16 cellular contexts compared by ENCODE assay signal in the genomic region with DNA sequence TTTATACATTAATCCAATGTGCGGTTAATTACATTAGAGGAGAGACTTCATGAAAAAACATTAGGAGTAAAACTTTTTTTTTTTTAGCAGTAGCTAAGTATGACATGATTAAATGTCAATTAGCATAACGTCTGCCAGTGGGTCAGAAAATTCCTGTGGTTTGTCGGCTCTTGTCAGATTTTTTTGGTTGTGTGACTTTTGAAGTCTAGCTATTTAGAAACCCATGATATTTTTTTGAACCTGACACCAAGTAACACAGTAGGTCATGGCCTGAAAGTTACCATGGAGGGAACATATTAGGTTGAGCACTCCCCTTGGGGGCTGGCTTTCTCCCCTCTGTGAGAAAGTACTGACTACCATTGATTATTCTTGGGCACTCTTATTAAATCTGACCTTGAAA.
DNase-seq lines count a peak whose midpoint lies in the region; ATAC-seq, FAIRE-seq and TF ChIP-seq lines count a peak whose summit lies in the region.
"Had no signal": no experiment of that assay in that cellular context is flagged by ENCODE, and none has a peak within 500 bp of the region (broad histone marks: within the 10 kb centered on the region; RNA-seq: fewer than 3 reads in every experiment).

No MANE protein-coding gene starts in this region.

- TF ChIP-seq RAD21 in K562 (CRISPR knock-in tag; conservative IDR thresholded peaks at IDR 0.05 in 1 of 2, IDR thresholded peaks at IDR 0.05 in 1 of 2): no peak
- TF ChIP-seq RAD21 in HepG2 (CRISPR knock-in tag; IDR thresholded peaks at IDR 0.05): no peak

- H3K9me3 ChIP-seq in K562 (replicated peaks; ENCODE audit: control insufficient read depth, insufficient read depth, low read depth, low read length) (no peaks in the 10 kb centered on the region), HepG2 (ENCODE audit: low read length) (no peaks in the 10 kb centered on the region), tibial artery (no peaks in the 10 kb centered on the region)
- H3K9me3 ChIP-seq: suprapubic skin had no signal

- TF ChIP-seq POLR2A in K562 (conservative IDR thresholded peaks at IDR 0.05): no peak
- no peak for TF ChIP-seq POLR2A in HepG2 (IDR thresholded peaks at IDR 0.05; ENCODE audit: insufficient read depth in 1 of 2, low read depth in 2 of 2, low read length in 2 of 2)

- H3K4me1 Mint-ChIP-seq in natural killer cell: no peaks in the 10 kb centered on the region
- H3K4me1 Mint-ChIP-seq: CD4-positive, CD25-positive, alpha-beta regulatory T cell; memory B cell had no signal

- no peaks in the 10 kb centered on the region for H3K9me3 Mint-ChIP-seq in natural killer cell
- H3K9me3 Mint-ChIP-seq: CD4-positive, CD25-positive, alpha-beta regulatory T cell; memory B cell had no signal

- H3K79me2 ChIP-seq in K562 (ENCODE audit: control insufficient read depth, insufficient read depth, low read length): peaks cover 19% of the 10 kb centered on the region
- no peaks in the 10 kb centered on the region for H3K79me2 ChIP-seq in HepG2 (ENCODE audit: insufficient read depth, low read length)

- H3K9me1 ChIP-seq in K562 (ENCODE audit: control insufficient read depth, insufficient read depth, low read length): no peaks in the 10 kb centered on the region

- in situ Hi-C loops in K562 (cut with MboI) (no loop called here), HepG2 (cut with HindIII; ENCODE audit: extremely low pct_ligation_motif_present, low pct_unique_long_range_greater_than_20kb) (no loop called here)

- no peaks in the 10 kb centered on the region for H3K36me3 Mint-ChIP-seq in natural killer cell
- H3K36me3 Mint-ChIP-seq: CD4-positive, CD25-positive, alpha-beta regulatory T cell; memory B cell had no signal

- FAIRE-seq in K562 (lab: Jason Lieb, UNC) (no peak), HepG2 (lab: Jason Lieb, UNC) (no peak)
- FAIRE-seq: G401.6 had no signal

- ATAC-seq in K562 (no peak; the same call in 2 of the 3 replicates), HepG2 (peak; percentile 37; the same call in 2 of the 3 replicates), natural killer cell (no peak), GM19035 (IDR thresholded peaks at IDR 0.05; ENCODE audit: unreplicated experiment) (no peak), GM18861 (IDR thresholded peaks at IDR 0.05; ENCODE audit: unreplicated experiment) (no peak)

- intact Hi-C loops in K562 (cut with micrococcal nuclease): no loop called here
- intact Hi-C loops in HepG2 (cut with micrococcal nuclease; ENCODE audit: unreplicated experiment): loop anchor here (5.0 kb wide), 1 partner anchor 45 kb away; no protein-coding TSS in a partner anchor
- intact Hi-C loops in tibial artery (cut with DNase I; ENCODE audit: low total_unique reads): no loop called here
- intact Hi-C loops in natural killer cell (cut with micrococcal nuclease): no loop called here

- H3K4me2 ChIP-seq in K562 (ENCODE audit: insufficient read depth, low read length): no peak overlapping the region
- H3K4me2 ChIP-seq in HepG2 (ENCODE audit: low read depth, low read length): peak overlapping the region; percentile 74

- no peak overlapping the region for H3K9ac ChIP-seq in K562 (ENCODE audit: insufficient read depth in 1 of 2, low read depth in 2 of 2, low read length in 2 of 2)
- H3K9ac ChIP-seq in HepG2 (ENCODE audit: insufficient read depth, low read depth, low read length): no peak overlapping the region

- CTCF ChIA-PET in K562 (lab: Yijun Ruan, JAX; ENCODE audit: low intra/inter-chr PET ratio) (no interaction called here), HepG2 (lab: Yijun Ruan, JAX; ENCODE audit: low intra/inter-chr PET ratio, low total read pairs) (no interaction called here), HEK293T (lab: Yijun Ruan, JAX) (interaction anchor here (0.5 kb wide), 1 partner anchor 106 kb away, joined by 3 read pairs; no protein-coding TSS in a partner anchor)

- no peaks in the 10 kb centered on the region for H3K36me3 ChIP-seq in K562 (ENCODE audit: control insufficient read depth, insufficient read depth, low read length)
- no peaks in the 10 kb centered on the region for H3K36me3 ChIP-seq in HepG2 (replicated peaks in 1 of 2; ENCODE audit: control insufficient read depth in 1 of 2, insufficient read depth in 2 of 2, low read length in 2 of 2)
- no peaks in the 10 kb centered on the region for H3K36me3 ChIP-seq in tibial artery
- H3K36me3 ChIP-seq: suprapubic skin had no signal

- 34% methylated on average over 3 of the region's 3 CpGs for whole genome bisulfite sequencing in K562 (ENCODE audit: insufficient coverage, low coverage, missing lambda C conversion rate)
- WGBS in HepG2 (ENCODE audit: low lambda C conversion rate): 28% methylated on average over 3 of the region's 3 CpGs

- H3K4me3 ChIP-seq in K562 (no peak overlapping the region), HepG2 (replicated peaks in 1 of 3; ENCODE audit: insufficient read depth in 1 of 3, low read depth in 2 of 3, low read length in 3 of 3) (peak overlapping the region in 2 of 3 experiments; percentile 14 to 43; a peak in 1 of 6 replicates), tibial artery (no peak overlapping the region)
- H3K4me3 ChIP-seq: suprapubic skin had no signal

- H2AFZ ChIP-seq in K562 (ENCODE audit: low read depth, low read length) (no peak overlapping the region), HepG2 (ENCODE audit: low read length) (no peak overlapping the region)

- TF ChIP-seq EP300 in K562 (IDR thresholded peaks at IDR 0.05; ENCODE audit: low read length): no peak
- no peak for TF ChIP-seq EP300 in HepG2 (IDR thresholded peaks at IDR 0.05; ENCODE audit: low read depth in 2 of 2, low read length in 2 of 2)
- no peak for TF ChIP-seq EP300 in HepG2 (CRISPR knock-in tag; IDR thresholded peaks at IDR 0.05; ENCODE audit: borderline replicate concordance)

- peaks cover 4 to 31% of the 10 kb centered on the region in 2 experiments; a peak in 4 of 5 replicates for H3K4me1 ChIP-seq in K562 (replicated peaks in 1 of 2; ENCODE audit: control insufficient read depth in 2 of 2, insufficient read depth in 2 of 2, low read length in 2 of 2)
- H3K4me1 ChIP-seq in HepG2 (ENCODE audit: insufficient read depth, low read length): peaks cover 29% of the 10 kb centered on the region
- H3K4me1 ChIP-seq in tibial artery: peaks cover 0 to 48% (median 20%) of the 10 kb centered on the region in 4 donors

- no peak overlapping the region for H3K27ac ChIP-seq in K562 (ENCODE audit: extremely low read depth, low read depth, low read length)
- H3K27ac ChIP-seq in HepG2 (ENCODE audit: extremely low read length, insufficient read depth, low read length): peak overlapping the region; percentile 7
- peak overlapping the region; percentile 82 for H3K27ac ChIP-seq in tibial artery

- H3K27ac Mint-ChIP-seq in natural killer cell: no peak overlapping the region
- H3K27ac Mint-ChIP-seq: CD4-positive, CD25-positive, alpha-beta regulatory T cell; memory B cell had no signal

- peaks cover 10 to 44% of the 10 kb centered on the region in 2 donors for H3K27me3 Mint-ChIP-seq in natural killer cell (ENCODE audit: low read depth in 2 of 2)
- H3K27me3 Mint-ChIP-seq: CD4-positive, CD25-positive, alpha-beta regulatory T cell had no signal

- no peak overlapping the region for H3K4me3 Mint-ChIP-seq in natural killer cell
- H3K4me3 Mint-ChIP-seq: CD4-positive, CD25-positive, alpha-beta regulatory T cell; memory B cell had no signal

- DNase-seq in LHCN-M2 (ENCODE audit: low read depth) (peak; percentile 66), K562 (ENCODE audit: extremely low read depth in 1 of 4, low spot score in 3 of 4) (no peak), HepG2 (ENCODE audit: low spot score) (peak; percentile 18), tibial artery (no peak), HEK293T (ENCODE audit: extremely low spot score) (no peak), natural killer cell (no peak)
- DNase-seq: activated CD4-positive, alpha-beta T cell treated with anti-CD3 and anti-CD28 coated beads, Interleukin-2, amount 50 U/mL, for 4 hours; amygdala; CD4-positive, CD25-positive, alpha-beta regulatory T cell; NCI-H2081; SIG-M5 had no signal

- no peaks in the 10 kb centered on the region for H4K20me1 ChIP-seq in K562 (replicated peaks; ENCODE audit: control insufficient read depth, insufficient read depth, low read length)
- no peaks in the 10 kb centered on the region for H4K20me1 ChIP-seq in HepG2 (ENCODE audit: insufficient read depth, low read length)

- BruUV-seq in K562 (replicated peaks; lab: Mats Ljungman, UMichigan): no TSS peak
- BruUV-seq in HepG2 (replicated peaks; lab: Mats Ljungman, UMichigan): no TSS peak

- POLR2A ChIA-PET in K562 (lab: Yijun Ruan, JAX): interaction anchor here (0.6 to 1.8 kb wide), 2 partner anchors 12 to 757 kb away, joined by 3 to 4 read pairs; no protein-coding TSS in a partner anchor
- POLR2A ChIA-PET in HepG2 (lab: Yijun Ruan, JAX): interaction anchor here (1.0 to 1.2 kb wide), 2 partner anchors 53 to 179 kb away, joined by 3 to 4 read pairs; no protein-coding TSS in a partner anchor
- POLR2A ChIA-PET in HEK293T (lab: Yijun Ruan, JAX): interaction anchor here (0.5 kb wide), 1 partner anchor 181 kb away, joined by 3 read pairs; no protein-coding TSS in a partner anchor

- TF ChIP-seq CTCF in K562 (IDR thresholded peaks at IDR 0.05 in 2 of 3, conservative IDR thresholded peaks at IDR 0.05 in 1 of 3; ENCODE audit: insufficient read depth in 2 of 3, low read depth in 1 of 3, low read length in 3 of 3): no peak
- no peak for TF ChIP-seq CTCF in HepG2 (CRISPR knock-in tag; IDR thresholded peaks at IDR 0.05)
- no peak for TF ChIP-seq CTCF in tibial artery (IDR thresholded peaks at IDR 0.05)
- TF ChIP-seq CTCF in natural killer cell (IDR thresholded peaks at IDR 0.05): no peak

- H3K27me3 ChIP-seq in K562 (ENCODE audit: control insufficient read depth in 2 of 2, insufficient read depth in 2 of 2, low read length in 2 of 2): no peaks in the 10 kb centered on the region
- H3K27me3 ChIP-seq in HepG2 (ENCODE audit: control insufficient read depth in 1 of 2, insufficient read depth in 2 of 2, low read length in 2 of 2): no peaks in the 10 kb centered on the region
- H3K27me3 ChIP-seq in tibial artery: no peaks in the 10 kb centered on the region
- H3K27me3 ChIP-seq: suprapubic skin had no signal

TF ChIP-seq in K562, 482 proteins besides CTCF, POLR2A, EP300 and RAD21 (continues in another document):
- peak; percentile 60 for TF ChIP-seq MEIS2 (IDR thresholded peaks at IDR 0.05; ENCODE audit: partially characterized antibody)
- TF ChIP-seq CBFA2T2 (conservative IDR thresholded peaks at IDR 0.05): no peak

TF ChIP-seq in HepG2, 621 proteins besides CTCF, POLR2A, EP300 and RAD21 (continues in another document):
- TF ChIP-seq ZC3H4 (CRISPR knock-in tag; IDR thresholded peaks at IDR 0.05; ENCODE audit: borderline replicate concordance) (no peak), ATM (IDR thresholded peaks at IDR 0.05; ENCODE audit: borderline replicate concordance) (no peak), CHCHD3 (CRISPR knock-in tag; IDR thresholded peaks at IDR 0.05) (no peak), CREM (IDR thresholded peaks at IDR 0.05) (no peak), CREM (CRISPR knock-in tag; IDR thresholded peaks at IDR 0.05) (no peak)

TF ChIP-seq in HEK293T, 16 proteins besides CTCF, POLR2A, EP300 and RAD21 (continues in another document):
- TF ChIP-seq FOXM1 (IDR thresholded peaks at IDR 0.05; ENCODE audit: borderline replicate concordance) (no peak), SUZ12 (IDR thresholded peaks at IDR 0.05) (no peak), ELF4 (IDR thresholded peaks at IDR 0.05) (no peak), FOXK2 (IDR thresholded peaks at IDR 0.05) (no peak), NFRKB (IDR thresholded peaks at IDR 0.05) (no peak), CTBP1 (IDR thresholded peaks at IDR 0.05; ENCODE audit: borderline replicate concordance) (no peak)

Comparison
In these comparisons a context has a peak if more than half of its experiments do, and no peak if none do; other contexts are left out.
1. DNase-seq: peak in LHCN-M2 (single experiment) and HepG2 (single experiment); none in K562 (0 of 4), tibial artery (0 of 2), HEK293T (single experiment) and natural killer cell (single experiment).
2. H3K4me3 ChIP-seq: peak in HepG2 (2 of 3); none in K562 (single experiment) and tibial artery (0 of 2).